In the genomic region with DNA sequence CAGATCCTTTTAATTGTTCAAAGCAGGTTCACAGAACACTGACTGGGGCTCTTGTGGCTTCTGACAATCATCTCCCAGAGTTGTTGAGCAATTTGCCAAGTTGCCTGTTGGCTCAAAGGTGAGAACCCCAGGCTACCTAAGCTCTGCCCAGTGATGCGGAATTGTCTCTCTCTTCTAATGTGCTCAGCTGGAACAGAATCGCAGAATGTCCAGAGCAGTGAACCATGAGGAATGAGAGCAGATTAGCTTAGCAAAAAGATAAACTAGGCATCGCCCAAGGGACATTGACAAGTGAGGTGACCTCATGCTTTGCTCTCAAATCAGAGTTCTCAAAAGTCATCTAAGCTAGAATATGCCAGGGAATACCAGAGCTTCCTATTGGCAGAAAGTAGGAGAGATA, we compare ENCODE assay signal across 15 cellular contexts.
DNase-seq lines count a peak whose midpoint lies in the region; ATAC-seq, FAIRE-seq and TF ChIP-seq lines count a peak whose summit lies in the region.
"Had no signal": no experiment of that assay in that cellular context is flagged by ENCODE, and none has a peak within 500 bp of the region (broad histone marks: within the 10 kb centered on the region; RNA-seq: fewer than 3 reads in every experiment).

No MANE protein-coding gene starts in this region.

- TF ChIP-seq CTCF in HepG2 (CRISPR knock-in tag; IDR thresholded peaks at IDR 0.05) (no peak), right lobe of liver (IDR thresholded peaks at IDR 0.05) (no peak), activated B cell treated with CpG ODN at 0.5 μM for 24 hours (IDR thresholded peaks at IDR 0.05) (no peak)

- H3K27ac ChIP-seq in HepG2 (ENCODE audit: extremely low read length, insufficient read depth, low read length) (no peak overlapping the region), right lobe of liver (no peak overlapping the region), small intestine (ENCODE audit: low read depth in 1 of 2, low read length in 1 of 2) (no peak overlapping the region)

- H3K27me3 Mint-ChIP-seq in activated B cell treated with CpG ODN at 0.5 μM for 24 hours = peaks cover 2% of the 10 kb centered on the region
- H3K27me3 Mint-ChIP-seq: activated CD4-positive, alpha-beta memory T cell treated with anti-CD3 and anti-CD28 coated beads for 36 hours had no signal

- no peak for FAIRE-seq in HepG2 (lab: Jason Lieb, UNC)
- no peak for FAIRE-seq in small intestine (lab: Jason Lieb, UNC)
- FAIRE-seq: G401.6 had no signal

- H3K9me3 ChIP-seq in HepG2 (ENCODE audit: low read length) (no peaks in the 10 kb centered on the region), right lobe of liver (no peaks in the 10 kb centered on the region), small intestine (ENCODE audit: control insufficient read depth, low read depth) (no peaks in the 10 kb centered on the region)

- DNase-seq in HepG2 (ENCODE audit: low spot score) = peak; percentile 57
- no peak for DNase-seq in right lobe of liver
- DNase-seq in activated B cell treated with CpG ODN at 0.5 μM for 24 hours = no peak
- DNase-seq in small intestine = no peak
- no peak for DNase-seq in NCI-H187 treated with DMSO at 0.1 percent for 48 hours (lab: John Stamatoyannopoulos, UW)
- DNase-seq in NCI-H1436 treated with DMSO at 0.1 percent for 48 hours (lab: John Stamatoyannopoulos, UW) = no peak
- DNase-seq: activated CD4-positive, alpha-beta memory T cell treated with anti-CD3 and anti-CD28 coated beads for 36 hours; activated naive CD8-positive, alpha-beta T cell treated with anti-CD3 and anti-CD28 coated beads, Interleukin-2, amount 10 ng/mL, durations not matched to agents 7 days and 5 days; effector CD8-positive, alpha-beta T cell; head of caudate nucleus; IMR-90 had no signal

- 2% methylated on average over 3 of the region's 3 CpGs for WGBS in HepG2 (ENCODE audit: low lambda C conversion rate)
- WGBS in right lobe of liver (ENCODE audit: insufficient coverage, low coverage, low lambda C conversion rate, missing lambda C conversion rate) = 43% methylated on average over 3 of the region's 3 CpGs
- 72 to 83% (median 73%) methylated on average over 3 of the region's 3 CpGs for WGBS in small intestine, 3 donors

- no peak overlapping the region for H3K27ac Mint-ChIP-seq in activated B cell treated with CpG ODN at 0.5 μM for 24 hours
- H3K27ac Mint-ChIP-seq: activated CD4-positive, alpha-beta memory T cell treated with anti-CD3 and anti-CD28 coated beads for 36 hours; activated naive CD8-positive, alpha-beta T cell treated with anti-CD3 and anti-CD28 coated beads, Interleukin-2, amount 10 ng/mL, durations not matched to agents 7 days and 5 days; mesothelial cell of epicardium had no signal

- BruUV-seq in HepG2 (replicated peaks; lab: Mats Ljungman, UMichigan) = no TSS peak

- in situ Hi-C loops in HepG2 (cut with HindIII; ENCODE audit: extremely low pct_ligation_motif_present, low pct_unique_long_range_greater_than_20kb) = no loop called here

- H3K4me1 Mint-ChIP-seq in activated B cell treated with CpG ODN at 0.5 μM for 24 hours = peaks cover 12% of the 10 kb centered on the region
- H3K4me1 Mint-ChIP-seq: mesothelial cell of epicardium had no signal

- H3K4me3 ChIP-seq in HepG2 (replicated peaks in 1 of 3; ENCODE audit: insufficient read depth in 1 of 3, low read depth in 2 of 3, low read length in 3 of 3) = no peak overlapping the region
- no peak overlapping the region for H3K4me3 ChIP-seq in right lobe of liver
- H3K4me3 ChIP-seq in small intestine (ENCODE audit: low read depth in 1 of 2, low read length in 2 of 2) = no peak overlapping the region

- H4K20me1 ChIP-seq in HepG2 (ENCODE audit: insufficient read depth, low read length) = no peaks in the 10 kb centered on the region

- POLR2A ChIA-PET in HepG2 (lab: Yijun Ruan, JAX) (no interaction called here), activated B cell treated with CpG ODN at 0.5 μM for 24 hours (lab: Charles Lee) (interaction anchor here (0.6 kb wide), 1 partner anchor 608 kb away, joined by 3 read pairs; no protein-coding TSS in a partner anchor)

- H3K9ac ChIP-seq in HepG2 (ENCODE audit: insufficient read depth, low read depth, low read length) = no peak overlapping the region

- H3K9me3 Mint-ChIP-seq in activated B cell treated with CpG ODN at 0.5 μM for 24 hours = peaks cover 7% of the 10 kb centered on the region

- H3K79me2 ChIP-seq in HepG2 (ENCODE audit: insufficient read depth, low read length) = no peaks in the 10 kb centered on the region

- H3K4me1 ChIP-seq in HepG2 (ENCODE audit: insufficient read depth, low read length) (no peaks in the 10 kb centered on the region), right lobe of liver (no peaks in the 10 kb centered on the region), small intestine (ENCODE audit: control insufficient read depth in 2 of 2, insufficient read depth in 1 of 2, low read depth in 1 of 2, low read length in 1 of 2) (no peaks in the 10 kb centered on the region)

- no peak overlapping the region for H2AFZ ChIP-seq in HepG2 (ENCODE audit: low read length)

- ATAC-seq in HepG2 = no peak
- ATAC-seq in right lobe of liver = no peak
- peak; percentile 67 for ATAC-seq in HG03196 (IDR thresholded peaks at IDR 0.05; ENCODE audit: unreplicated experiment)
- peak; percentile 54 for ATAC-seq in activated B cell treated with CpG ODN at 0.5 μM for 24 hours (ENCODE audit: low read depth)
- ATAC-seq in GM21526 (IDR thresholded peaks at IDR 0.05; ENCODE audit: low FRiP score, unreplicated experiment) = no peak

- H3K36me3 ChIP-seq in HepG2 (replicated peaks in 1 of 2; ENCODE audit: control insufficient read depth in 1 of 2, insufficient read depth in 2 of 2, low read length in 2 of 2) (no peaks in the 10 kb centered on the region), right lobe of liver (no peaks in the 10 kb centered on the region), small intestine (ENCODE audit: control insufficient read depth in 2 of 2, insufficient read depth in 2 of 2, low read length in 2 of 2) (no peaks in the 10 kb centered on the region)

- no peaks in the 10 kb centered on the region for H3K36me3 Mint-ChIP-seq in activated B cell treated with CpG ODN at 0.5 μM for 24 hours (ENCODE audit: low read depth)
- H3K36me3 Mint-ChIP-seq: mesothelial cell of epicardium had no signal

- intact Hi-C loops in HepG2 (cut with micrococcal nuclease; ENCODE audit: unreplicated experiment) (no loop called here), right lobe of liver (cut with DNase I) (no loop called here), activated B cell treated with CpG ODN at 0.5 μM for 24 hours (cut with micrococcal nuclease) (no loop called here)

- no peak overlapping the region for H3K4me2 ChIP-seq in HepG2 (ENCODE audit: low read depth, low read length)

- no peak for TF ChIP-seq RAD21 in HepG2 (CRISPR knock-in tag; IDR thresholded peaks at IDR 0.05)

- H3K27me3 ChIP-seq in HepG2 (ENCODE audit: control insufficient read depth in 1 of 2, insufficient read depth in 2 of 2, low read length in 2 of 2) = no peaks in the 10 kb centered on the region
- no peaks in the 10 kb centered on the region for H3K27me3 ChIP-seq in right lobe of liver
- no peaks in the 10 kb centered on the region for H3K27me3 ChIP-seq in small intestine (ENCODE audit: control insufficient read depth in 2 of 2, insufficient read depth in 2 of 2, low read length in 2 of 2)

- TF ChIP-seq EP300 in HepG2 (IDR thresholded peaks at IDR 0.05; ENCODE audit: low read depth in 2 of 2, low read length in 2 of 2) (no peak), HepG2 (CRISPR knock-in tag; IDR thresholded peaks at IDR 0.05; ENCODE audit: borderline replicate concordance) (no peak)

- H3K4me3 Mint-ChIP-seq in activated B cell treated with CpG ODN at 0.5 μM for 24 hours = no peak overlapping the region
- H3K4me3 Mint-ChIP-seq: activated CD4-positive, alpha-beta memory T cell treated with anti-CD3 and anti-CD28 coated beads for 36 hours; activated naive CD8-positive, alpha-beta T cell treated with anti-CD3 and anti-CD28 coated beads, Interleukin-2, amount 10 ng/mL, durations not matched to agents 7 days and 5 days; mesothelial cell of epicardium had no signal

- TF ChIP-seq POLR2A in HepG2 (IDR thresholded peaks at IDR 0.05; ENCODE audit: insufficient read depth in 1 of 2, low read depth in 2 of 2, low read length in 2 of 2) = no peak
- TF ChIP-seq POLR2A in right lobe of liver (IDR thresholded peaks at IDR 0.05) = no peak

- CTCF ChIA-PET in HepG2 (lab: Yijun Ruan, JAX; ENCODE audit: low intra/inter-chr PET ratio, low total read pairs) (no interaction called here), activated B cell treated with CpG ODN at 0.5 μM for 24 hours (lab: Charles Lee) (no interaction called here)

TF ChIP-seq in HepG2, 621 proteins besides CTCF, POLR2A, EP300 and RAD21:
- no peak for TF ChIP-seq PHB2 (IDR thresholded peaks at IDR 0.05; ENCODE audit: partially characterized antibody)
- no peak for TF ChIP-seq NAIF1 (CRISPR knock-in tag; IDR thresholded peaks at IDR 0.05; ENCODE audit: borderline replicate concordance)
- TF ChIP-seq CEBPB (IDR thresholded peaks at IDR 0.05; ENCODE audit: borderline replicate concordance, low read depth, low read length) = peak; percentile 25; the same call in 1 of the 2 replicates

Comparison
In these comparisons a context has a peak if more than half of its experiments do, and no peak if none do; other contexts are left out.
1. ATAC-seq: peak in HG03196 (single experiment) and activated B cell treated with CpG ODN at 0.5 μM for 24 hours (single experiment); none in HepG2 (single experiment), right lobe of liver (0 of 4) and GM21526 (single experiment).